ENCODE assay signal across 19 cellular contexts in genomic region chr19:18490719-18491118, GRCh38.
"Had no signal": no experiment of that assay in that cellular context is flagged by ENCODE, and none has a peak within 500 bp of the region (broad histone marks: within the 10 kb centered on the region; RNA-seq: fewer than 3 reads in every experiment).

No MANE protein-coding gene starts in this region.

- DNase-seq: activated CD4-positive, alpha-beta T cell treated with anti-CD3 and anti-CD28 coated beads, Interleukin-2, amount 50 U/mL, for 1 hour; activated naive CD4-positive, alpha-beta T cell treated with Interleukin-2 at 50 U/mL for 16 hours; activated T-cell treated with anti-CD3 and anti-CD28 coated beads for 4 hours; dorsolateral prefrontal cortex; hippocampal formation; kidney; left ventricle myocardium superior; mucosa of descending colon; naive thymus-derived CD8-positive, alpha-beta T cell; right lobe of liver; stimulated activated naive CD8-positive, alpha-beta T cell treated with anti-CD3 and anti-CD28 coated beads, Interleukin-15, amount 100 ng/mL, for 72 hours; T-helper 9 cell had no signal

- H3K4me3 Mint-ChIP-seq: memory B cell; stimulated activated naive CD8-positive, alpha-beta T cell treated with anti-CD3 and anti-CD28 coated beads, Interleukin-15, amount 100 ng/mL, for 72 hours; type B pancreatic cell had no signal

- ATAC-seq: left ventricle myocardium superior; mucosa of descending colon; naive thymus-derived CD8-positive, alpha-beta T cell; right lobe of liver; stimulated activated naive CD8-positive, alpha-beta T cell treated with anti-CD3 and anti-CD28 coated beads, Interleukin-15, amount 100 ng/mL, for 72 hours had no signal

- H3K36me3 ChIP-seq: ascending aorta, esophagus muscularis mucosa, prostate gland, right lobe of liver had no signal

- H3K27ac ChIP-seq: ascending aorta, esophagus muscularis mucosa, prostate gland, right lobe of liver had no signal

- H3K27me3 ChIP-seq: ascending aorta, dorsolateral prefrontal cortex, esophagus muscularis mucosa, right lobe of liver had no signal

- H3K27ac Mint-ChIP-seq: memory B cell; stimulated activated naive CD8-positive, alpha-beta T cell treated with anti-CD3 and anti-CD28 coated beads, Interleukin-15, amount 100 ng/mL, for 72 hours; type B pancreatic cell had no signal

- H3K36me3 Mint-ChIP-seq: memory B cell, type B pancreatic cell had no signal

- H3K27me3 Mint-ChIP-seq: memory B cell; naive thymus-derived CD8-positive, alpha-beta T cell; stimulated activated naive CD8-positive, alpha-beta T cell treated with anti-CD3 and anti-CD28 coated beads, Interleukin-15, amount 100 ng/mL, for 72 hours; type B pancreatic cell had no signal

- H3K9me3 ChIP-seq: ascending aorta, esophagus muscularis mucosa, mucosa of descending colon, prostate gland, right lobe of liver had no signal

- H3K9me3 Mint-ChIP-seq: memory B cell; naive thymus-derived CD8-positive, alpha-beta T cell; stimulated activated naive CD8-positive, alpha-beta T cell treated with anti-CD3 and anti-CD28 coated beads, Interleukin-15, amount 100 ng/mL, for 72 hours; type B pancreatic cell had no signal

- H3K4me2 ChIP-seq: smooth muscle cell had no signal

- FAIRE-seq: endometrium, kidney had no signal

- H3K4me3 ChIP-seq: ascending aorta, dorsolateral prefrontal cortex, esophagus muscularis mucosa, mucosa of descending colon, prostate gland, right lobe of liver, smooth muscle cell had no signal
